9 cellular contexts compared by ENCODE assay signal in genomic region chr1:27556435-27556780, GRCh38. TPM values are rescaled to one million over a fixed set of nuclear protein-coding genes. Genes with fewer than 3 reads are reported as not detected.
A peak's percentile ranks its signal among the peaks of the same experiment; 100 is the strongest.
DNase-seq lines count a peak whose midpoint lies in the region; ATAC-seq and TF ChIP-seq lines count a peak whose summit lies in the region.
"Had no signal": no experiment of that assay in that cellular context is flagged by ENCODE, and none has a peak within 500 bp of the region (broad histone marks: within the 10 kb centered on the region; RNA-seq: fewer than 3 reads in every experiment).

No MANE protein-coding gene starts in this region.

- H3K9me3 ChIP-seq in heart right ventricle (no peaks in the 10 kb centered on the region), uterus (no peaks in the 10 kb centered on the region)
- H3K9me3 ChIP-seq in naive thymus-derived CD4-positive, alpha-beta T cell (ENCODE audit: control insufficient read depth in 2 of 3, low read length in 3 of 3): no peaks in the 10 kb centered on the region
- H3K9me3 ChIP-seq: SJCRH30 had no signal

- POLR2A ChIA-PET in naive thymus-derived CD4-positive, alpha-beta T cell (lab: Charles Lee): interaction anchor here (0.6 to 2.5 kb wide), 8 partner anchors 27 to 198 kb away, joined by 3 to 11 read pairs (median 4); partner anchors contain the start of gene AHDC1

- CTCF ChIA-PET in naive thymus-derived CD4-positive, alpha-beta T cell (lab: Charles Lee): interaction anchor here (0.6 to 5.0 kb wide), 27 partner anchors 10 to 169 kb away, joined by 3 to 64 read pairs (median 4); partner anchors contain the start of genes AHDC1, FAM76A and WASF2

- H3K27me3 ChIP-seq in heart right ventricle (no peaks in the 10 kb centered on the region), uterus (no peaks in the 10 kb centered on the region)
- H3K27me3 ChIP-seq in naive thymus-derived CD4-positive, alpha-beta T cell (ENCODE audit: control insufficient read depth in 2 of 2, insufficient read depth in 2 of 2, low read length in 2 of 2): no peaks in the 10 kb centered on the region
- H3K27me3 ChIP-seq: SJCRH30 had no signal

- H3K4me1 ChIP-seq in heart right ventricle (peaks cover 40 to 78% (median 63%) of the 10 kb centered on the region in 9 donors), uterus (peaks cover 25 to 39% of the 10 kb centered on the region in 2 donors)
- H3K4me1 ChIP-seq in naive thymus-derived CD4-positive, alpha-beta T cell (ENCODE audit: control insufficient read depth in 2 of 2, insufficient read depth in 2 of 2, low read length in 2 of 2): peaks cover 8 to 16% of the 10 kb centered on the region in 2 donors

- H3K27me3 Mint-ChIP-seq in naive thymus-derived CD4-positive, alpha-beta T cell: no peaks in the 10 kb centered on the region

- H3K27ac Mint-ChIP-seq in naive thymus-derived CD4-positive, alpha-beta T cell: peak overlapping the region; percentile 57 to 98 (median 81)

- H3K36me3 ChIP-seq in heart right ventricle (peaks cover 0 to 47% (median 33%) of the 10 kb centered on the region in 9 donors), uterus (no peaks in the 10 kb centered on the region)
- H3K36me3 ChIP-seq in naive thymus-derived CD4-positive, alpha-beta T cell (ENCODE audit: control insufficient read depth in 2 of 3, insufficient read depth in 3 of 3, low read length in 3 of 3): peaks cover 0 to 21% (median 0%) of the 10 kb centered on the region in 3 experiments

- ATAC-seq in heart right ventricle (no peak), Right ventricle myocardium inferior (no peak)
- ATAC-seq in naive thymus-derived CD4-positive, alpha-beta T cell: no peak

- no peak for DNase-seq in heart right ventricle
- DNase-seq in Right ventricle myocardium inferior (ENCODE audit: missing footprints): no peak
- DNase-seq in caudate nucleus (lab: John Stamatoyannopoulos, UW): no peak
- peak in 2 of 9 donors; percentile 7 to 18 for DNase-seq in naive thymus-derived CD4-positive, alpha-beta T cell
- DNase-seq in uterus: no peak
- DNase-seq in superior temporal gyrus (ENCODE audit: extremely low spot score): no peak
- DNase-seq in stimulated activated naive CD4-positive, alpha-beta T cell treated with Interleukin-2 at 50 U/mL for 16 hours (lab: John Stamatoyannopoulos, UW): no peak
- no peak for DNase-seq in inferior parietal cortex (ENCODE audit: extremely low spot score)

- peaks cover 0 to 1% (median 0%) of the 10 kb centered on the region in 11 donors for H3K9me3 Mint-ChIP-seq in naive thymus-derived CD4-positive, alpha-beta T cell

- peaks cover 18 to 51% (median 46%) of the 10 kb centered on the region in 7 donors for H3K4me1 Mint-ChIP-seq in naive thymus-derived CD4-positive, alpha-beta T cell

- TF ChIP-seq POLR2A in uterus (IDR thresholded peaks at IDR 0.05): no peak

- WGBS in heart right ventricle, 2 donors: 39 to 45% methylated on average over 2 of the region's 2 CpGs

- H3K36me3 Mint-ChIP-seq in naive thymus-derived CD4-positive, alpha-beta T cell: peaks cover 0 to 8% (median 4%) of the 10 kb centered on the region in 5 donors

- intact Hi-C loops in heart right ventricle (cut with DNase I) (loop anchor here in 7 of 10 donors (1.0 to 5.0 kb wide), 6 partner anchors 46 to 126 kb away; partner anchors contain the start of gene AHDC1 (in 1 of the 7)), Right ventricle myocardium inferior (cut with DNase I) (loop anchor here (5.0 kb wide), 2 partner anchors 64 to 96 kb away; partner anchors contain the start of gene WASF2), uterus (cut with DNase I; ENCODE audit: low total_unique reads) (loop anchor here (2.0 to 5.0 kb wide), 2 partner anchors 51 to 60 kb away; no protein-coding TSS in a partner anchor)
- intact Hi-C loops in naive thymus-derived CD4-positive, alpha-beta T cell (cut with micrococcal nuclease): loop anchor here (1.0 kb wide), 6 partner anchors 12 to 153 kb away; no protein-coding TSS in a partner anchor

- TF ChIP-seq CTCF in heart right ventricle (IDR thresholded peaks at IDR 0.05) (no peak), uterus (IDR thresholded peaks at IDR 0.05) (no peak)

- H3K4me3 ChIP-seq in heart right ventricle (peak overlapping the region in 3 of 10 donors; percentile 10 to 21 (median 15)), uterus (no peak overlapping the region)
- H3K4me3 ChIP-seq in naive thymus-derived CD4-positive, alpha-beta T cell (ENCODE audit: low read length): no peak overlapping the region
- H3K4me3 ChIP-seq: SJCRH30 had no signal

- H3K27ac ChIP-seq in heart right ventricle: peak overlapping the region; percentile 74 to 96 (median 86)
- H3K27ac ChIP-seq in caudate nucleus (ENCODE audit: low read depth, low read length): peak overlapping the region; percentile 63
- peak overlapping the region; percentile 14 for H3K27ac ChIP-seq in naive thymus-derived CD4-positive, alpha-beta T cell (ENCODE audit: low read depth, low read length)
- peak overlapping the region; percentile 88 to 93 for H3K27ac ChIP-seq in uterus
- H3K27ac ChIP-seq: SJCRH30 had no signal

- H3K4me3 Mint-ChIP-seq in naive thymus-derived CD4-positive, alpha-beta T cell: peak overlapping the region; percentile 52 to 88 (median 67)

RNA-seq across cellular contexts. Expression of gene AHDC1, which starts 47.5 kb away (rescaled TPM):
- total RNA-seq in heart right ventricle: 10 to 100 TPM; 32.2 to 53.1 (median 42.9) TPM
- 10 to 100 TPM; 17.0 to 33.7 TPM for polyA plus RNA-seq in heart right ventricle
- 51.2 TPM for total RNA-seq in Right ventricle myocardium inferior
- 10 to 100 TPM; 18.4 to 38.8 (median 21.3) TPM for total RNA-seq in naive thymus-derived CD4-positive, alpha-beta T cell
- 1 to 10 TPM in 1 of 2 donors, under 1 TPM in 1; 0.90 to 2.0 TPM for polyA plus RNA-seq in naive thymus-derived CD4-positive, alpha-beta T cell
- 100 to 1,000 TPM in 1 of 4 donors, 10 to 100 TPM in 3; 11.2 to 179 (median 50.7) TPM for total RNA-seq in uterus

Comparison
In these comparisons a context has a peak if more than half of its experiments do, and no peak if none do; other contexts are left out.
1. H3K27ac ChIP-seq: peak in every context shown above with its lines; median percentile 90 in uterus; 86 in heart right ventricle; 63 in caudate nucleus; 14 in naive thymus-derived CD4-positive, alpha-beta T cell.